Comparison of ENCODE assay signal across 18 cellular contexts in the genomic region with DNA sequence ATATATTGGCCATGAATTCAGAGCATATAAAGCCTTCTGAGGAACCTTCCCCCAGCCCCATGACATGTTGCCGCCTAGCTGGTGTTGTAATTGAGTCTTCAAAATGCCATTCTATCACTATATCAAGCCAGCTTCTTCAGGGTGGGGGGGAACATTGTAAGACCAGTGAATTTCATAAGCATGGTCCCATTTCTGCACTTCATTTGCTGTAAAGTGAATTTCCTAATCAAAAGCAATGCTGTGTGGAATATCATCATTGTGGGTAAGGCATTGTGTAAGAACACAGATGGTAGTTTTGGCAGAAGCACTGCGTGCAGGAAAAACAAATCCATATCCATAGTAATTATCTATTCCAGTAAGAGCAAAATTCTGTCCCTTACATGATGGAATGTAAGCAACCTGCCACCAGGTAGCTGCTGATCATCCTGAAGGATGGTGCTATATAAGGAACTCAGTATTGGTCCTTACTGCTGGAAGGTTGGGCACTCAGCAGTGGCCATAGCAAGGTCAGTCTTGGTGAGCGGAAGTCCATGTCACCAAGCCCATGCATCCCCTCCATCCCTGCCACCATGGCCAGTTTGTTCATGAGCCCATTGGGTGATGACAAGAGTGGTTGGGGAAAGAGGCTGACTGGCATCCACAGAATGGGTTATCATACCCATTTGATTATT.
A peak's percentile ranks its signal among the peaks of the same experiment; 100 is the strongest.
DNase-seq lines count a peak whose midpoint lies in the region; ATAC-seq and TF ChIP-seq lines count a peak whose summit lies in the region.
"Had no signal": no experiment of that assay in that cellular context is flagged by ENCODE, and none has a peak within 500 bp of the region (broad histone marks: within the 10 kb centered on the region; RNA-seq: fewer than 3 reads in every experiment).

No MANE protein-coding gene starts in this region.

- peak overlapping the region; percentile 43 for H3K27ac ChIP-seq in left ventricle myocardium inferior (replicated peaks)
- H3K27ac ChIP-seq: C4-2B, epithelial cell of prostate had no signal

- intact Hi-C loops in left ventricle myocardium inferior (cut with micrococcal nuclease) = no loop called here

- no peaks in the 10 kb centered on the region for H3K27me3 ChIP-seq in left ventricle myocardium inferior (ENCODE audit: low read depth)
- H3K27me3 ChIP-seq: stomach had no signal

- peaks cover 36% of the 10 kb centered on the region for H3K9me3 ChIP-seq in left ventricle myocardium inferior (replicated peaks)

- no peaks in the 10 kb centered on the region for H3K36me3 ChIP-seq in left ventricle myocardium inferior
- H3K36me3 ChIP-seq: stomach had no signal

- H3K4me3 ChIP-seq in left ventricle myocardium inferior = no peak overlapping the region
- no peak overlapping the region for H3K4me3 ChIP-seq in skeletal muscle cell (ENCODE audit: low read depth, low read length)
- H3K4me3 ChIP-seq: stomach had no signal

- DNase-seq in EH (ENCODE audit: low read depth) (peak; percentile 54), amniotic epithelial cell (ENCODE audit: low read depth) (peak; percentile 96), left ventricle myocardium inferior (no peak), skeletal muscle cell (ENCODE audit: low read depth) (peak; percentile 84), amniotic stem cell (lab: John Stamatoyannopoulos, UW) (no peak), NCI-H774 (lab: John Stamatoyannopoulos, UW) (no peak), NCI-H2227 (lab: John Stamatoyannopoulos, UW; ENCODE audit: unreplicated experiment) (no peak)
- DNase-seq: activated CD4-positive, alpha-beta T cell treated with anti-CD3 and anti-CD28 coated beads for 48 hours; activated T-cell treated with anti-CD3 and anti-CD28 coated beads, Interleukin-2, amount 50 U/mL, for 24 hours; cortex of kidney; Kasumi-1; mesendoderm; NCI-H2107; SIG-M5; stomach had no signal

- H3K4me1 ChIP-seq in left ventricle myocardium inferior = no peaks in the 10 kb centered on the region
- H3K4me1 ChIP-seq: stomach had no signal

- no peak for ATAC-seq in GM21515 (IDR thresholded peaks at IDR 0.05; ENCODE audit: unreplicated experiment)

- TF ChIP-seq CTCF in left ventricle myocardium inferior (IDR thresholded peaks at IDR 0.05; ENCODE audit: borderline replicate concordance) = no peak

Comparison
In these comparisons a context has a peak if more than half of its experiments do, and no peak if none do; other contexts are left out.
1. DNase-seq: peak in EH (single experiment), amniotic epithelial cell (single experiment) and skeletal muscle cell (single experiment); none in left ventricle myocardium inferior (single experiment), amniotic stem cell (single experiment), NCI-H774 (single experiment) and NCI-H2227 (single experiment).